1 cellular context compared by ENCODE assay signal in the genomic region with DNA sequence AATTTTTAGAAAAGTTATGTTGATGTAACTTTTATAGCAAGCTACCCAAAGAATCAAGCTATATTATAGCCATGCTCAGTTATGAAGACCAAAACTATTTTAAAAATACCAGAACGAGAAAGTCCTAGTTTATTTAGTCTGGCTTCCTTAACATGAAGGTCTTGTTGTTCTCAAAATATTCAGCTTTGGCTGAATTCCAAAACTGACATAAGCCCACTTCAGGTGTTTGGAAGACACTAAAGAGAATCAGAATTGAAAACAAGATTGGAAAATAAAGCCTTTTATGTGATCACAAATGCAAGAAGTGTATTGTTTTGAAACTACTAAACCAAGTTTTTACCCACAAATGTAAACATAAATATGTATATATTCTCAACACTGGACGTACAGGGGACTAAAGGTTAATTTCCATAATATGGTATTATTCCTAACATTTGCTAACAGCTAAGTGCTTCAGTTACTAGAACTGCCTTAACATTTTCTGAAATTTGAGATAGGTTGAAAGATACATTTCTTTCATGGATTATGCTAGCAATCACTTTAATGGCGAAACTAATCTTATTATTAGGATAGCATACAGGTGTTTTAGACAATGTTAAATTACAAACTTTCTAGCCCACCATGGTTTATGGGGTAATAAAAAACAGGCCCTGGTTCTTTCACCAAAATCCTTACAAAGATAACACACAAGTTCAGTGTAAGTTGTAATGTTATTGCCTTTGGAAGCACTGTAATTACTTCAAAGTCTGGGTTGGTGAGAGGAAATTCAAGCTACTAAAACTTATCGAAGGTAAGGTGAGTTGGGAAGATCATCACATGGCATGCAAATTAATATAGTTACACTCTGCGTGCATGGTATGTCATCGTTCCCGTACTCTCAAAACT.
TF ChIP-seq lines count a peak whose summit lies in the region.

No MANE protein-coding gene starts in this region.

TF ChIP-seq in K562, 482 proteins besides CTCF, POLR2A, EP300 and RAD21 (continued from another document and continues in another):
- TF ChIP-seq MECOM (CRISPR knock-in tag; IDR thresholded peaks at IDR 0.05) (no peak), PHB (CRISPR knock-in tag; IDR thresholded peaks at IDR 0.05) (no peak), ZNF354B (CRISPR knock-in tag; IDR thresholded peaks at IDR 0.05) (no peak), NRF1 (conservative IDR thresholded peaks at IDR 0.05 in 1 of 2, IDR thresholded peaks at IDR 0.05 in 1 of 2) (no peak), TCF3 (CRISPR knock-in tag; IDR thresholded peaks at IDR 0.05) (no peak), GABPB1 (CRISPR knock-in tag; IDR thresholded peaks at IDR 0.05) (no peak; the same call in 1 of the 2 replicates), STAT5B (CRISPR knock-in tag; IDR thresholded peaks at IDR 0.05) (no peak), SP1 (CRISPR knock-in tag; IDR thresholded peaks at IDR 0.05) (0 out of 2 replicates have a peak, but pooled peaks have one; percentile 20), NFIC (IDR thresholded peaks at IDR 0.05) (peak; percentile 75), FOXA3 (CRISPR knock-in tag; conservative IDR thresholded peaks at IDR 0.05 in 1 of 2, IDR thresholded peaks at IDR 0.05 in 1 of 2) (0 out of 4 replicates have a peak, but pooled peaks of 1 of the 2 experiments have one; percentile 28), IRF2 (CRISPR knock-in tag; IDR thresholded peaks at IDR 0.05) (no peak), CBFA2T2 (conservative IDR thresholded peaks at IDR 0.05) (no peak), POLR2H (tag; IDR thresholded peaks at IDR 0.05; ENCODE audit: low read depth) (0 out of 2 replicates have a peak, but pooled peaks have one; percentile 65), STAG1 (CRISPR knock-in tag; IDR thresholded peaks at IDR 0.05; ENCODE audit: borderline replicate concordance) (no peak), FOXP1 (CRISPR knock-in tag; IDR thresholded peaks at IDR 0.05) (no peak)
- TF ChIP-seq, protein P1, sequence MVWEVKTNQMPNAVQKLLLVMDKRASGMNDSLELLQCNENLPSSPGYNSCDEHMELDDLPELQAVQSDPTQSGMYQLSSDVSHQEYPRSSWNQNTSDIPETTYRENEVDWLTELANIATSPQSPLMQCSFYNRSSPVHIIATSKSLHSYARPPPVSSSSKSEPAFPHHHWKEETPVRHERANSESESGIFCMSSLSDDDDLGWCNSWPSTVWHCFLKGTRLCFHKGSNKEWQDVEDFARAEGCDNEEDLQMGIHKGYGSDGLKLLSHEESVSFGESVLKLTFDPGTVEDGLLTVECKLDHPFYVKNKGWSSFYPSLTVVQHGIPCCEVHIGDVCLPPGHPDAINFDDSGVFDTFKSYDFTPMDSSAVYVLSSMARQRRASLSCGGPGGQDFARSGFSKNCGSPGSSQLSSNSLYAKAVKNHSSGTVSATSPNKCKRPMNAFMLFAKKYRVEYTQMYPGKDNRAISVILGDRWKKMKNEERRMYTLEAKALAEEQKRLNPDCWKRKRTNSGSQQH (CRISPR knock-in tag; IDR thresholded peaks at IDR 0.05) = no peak
- TF ChIP-seq, protein P2, sequence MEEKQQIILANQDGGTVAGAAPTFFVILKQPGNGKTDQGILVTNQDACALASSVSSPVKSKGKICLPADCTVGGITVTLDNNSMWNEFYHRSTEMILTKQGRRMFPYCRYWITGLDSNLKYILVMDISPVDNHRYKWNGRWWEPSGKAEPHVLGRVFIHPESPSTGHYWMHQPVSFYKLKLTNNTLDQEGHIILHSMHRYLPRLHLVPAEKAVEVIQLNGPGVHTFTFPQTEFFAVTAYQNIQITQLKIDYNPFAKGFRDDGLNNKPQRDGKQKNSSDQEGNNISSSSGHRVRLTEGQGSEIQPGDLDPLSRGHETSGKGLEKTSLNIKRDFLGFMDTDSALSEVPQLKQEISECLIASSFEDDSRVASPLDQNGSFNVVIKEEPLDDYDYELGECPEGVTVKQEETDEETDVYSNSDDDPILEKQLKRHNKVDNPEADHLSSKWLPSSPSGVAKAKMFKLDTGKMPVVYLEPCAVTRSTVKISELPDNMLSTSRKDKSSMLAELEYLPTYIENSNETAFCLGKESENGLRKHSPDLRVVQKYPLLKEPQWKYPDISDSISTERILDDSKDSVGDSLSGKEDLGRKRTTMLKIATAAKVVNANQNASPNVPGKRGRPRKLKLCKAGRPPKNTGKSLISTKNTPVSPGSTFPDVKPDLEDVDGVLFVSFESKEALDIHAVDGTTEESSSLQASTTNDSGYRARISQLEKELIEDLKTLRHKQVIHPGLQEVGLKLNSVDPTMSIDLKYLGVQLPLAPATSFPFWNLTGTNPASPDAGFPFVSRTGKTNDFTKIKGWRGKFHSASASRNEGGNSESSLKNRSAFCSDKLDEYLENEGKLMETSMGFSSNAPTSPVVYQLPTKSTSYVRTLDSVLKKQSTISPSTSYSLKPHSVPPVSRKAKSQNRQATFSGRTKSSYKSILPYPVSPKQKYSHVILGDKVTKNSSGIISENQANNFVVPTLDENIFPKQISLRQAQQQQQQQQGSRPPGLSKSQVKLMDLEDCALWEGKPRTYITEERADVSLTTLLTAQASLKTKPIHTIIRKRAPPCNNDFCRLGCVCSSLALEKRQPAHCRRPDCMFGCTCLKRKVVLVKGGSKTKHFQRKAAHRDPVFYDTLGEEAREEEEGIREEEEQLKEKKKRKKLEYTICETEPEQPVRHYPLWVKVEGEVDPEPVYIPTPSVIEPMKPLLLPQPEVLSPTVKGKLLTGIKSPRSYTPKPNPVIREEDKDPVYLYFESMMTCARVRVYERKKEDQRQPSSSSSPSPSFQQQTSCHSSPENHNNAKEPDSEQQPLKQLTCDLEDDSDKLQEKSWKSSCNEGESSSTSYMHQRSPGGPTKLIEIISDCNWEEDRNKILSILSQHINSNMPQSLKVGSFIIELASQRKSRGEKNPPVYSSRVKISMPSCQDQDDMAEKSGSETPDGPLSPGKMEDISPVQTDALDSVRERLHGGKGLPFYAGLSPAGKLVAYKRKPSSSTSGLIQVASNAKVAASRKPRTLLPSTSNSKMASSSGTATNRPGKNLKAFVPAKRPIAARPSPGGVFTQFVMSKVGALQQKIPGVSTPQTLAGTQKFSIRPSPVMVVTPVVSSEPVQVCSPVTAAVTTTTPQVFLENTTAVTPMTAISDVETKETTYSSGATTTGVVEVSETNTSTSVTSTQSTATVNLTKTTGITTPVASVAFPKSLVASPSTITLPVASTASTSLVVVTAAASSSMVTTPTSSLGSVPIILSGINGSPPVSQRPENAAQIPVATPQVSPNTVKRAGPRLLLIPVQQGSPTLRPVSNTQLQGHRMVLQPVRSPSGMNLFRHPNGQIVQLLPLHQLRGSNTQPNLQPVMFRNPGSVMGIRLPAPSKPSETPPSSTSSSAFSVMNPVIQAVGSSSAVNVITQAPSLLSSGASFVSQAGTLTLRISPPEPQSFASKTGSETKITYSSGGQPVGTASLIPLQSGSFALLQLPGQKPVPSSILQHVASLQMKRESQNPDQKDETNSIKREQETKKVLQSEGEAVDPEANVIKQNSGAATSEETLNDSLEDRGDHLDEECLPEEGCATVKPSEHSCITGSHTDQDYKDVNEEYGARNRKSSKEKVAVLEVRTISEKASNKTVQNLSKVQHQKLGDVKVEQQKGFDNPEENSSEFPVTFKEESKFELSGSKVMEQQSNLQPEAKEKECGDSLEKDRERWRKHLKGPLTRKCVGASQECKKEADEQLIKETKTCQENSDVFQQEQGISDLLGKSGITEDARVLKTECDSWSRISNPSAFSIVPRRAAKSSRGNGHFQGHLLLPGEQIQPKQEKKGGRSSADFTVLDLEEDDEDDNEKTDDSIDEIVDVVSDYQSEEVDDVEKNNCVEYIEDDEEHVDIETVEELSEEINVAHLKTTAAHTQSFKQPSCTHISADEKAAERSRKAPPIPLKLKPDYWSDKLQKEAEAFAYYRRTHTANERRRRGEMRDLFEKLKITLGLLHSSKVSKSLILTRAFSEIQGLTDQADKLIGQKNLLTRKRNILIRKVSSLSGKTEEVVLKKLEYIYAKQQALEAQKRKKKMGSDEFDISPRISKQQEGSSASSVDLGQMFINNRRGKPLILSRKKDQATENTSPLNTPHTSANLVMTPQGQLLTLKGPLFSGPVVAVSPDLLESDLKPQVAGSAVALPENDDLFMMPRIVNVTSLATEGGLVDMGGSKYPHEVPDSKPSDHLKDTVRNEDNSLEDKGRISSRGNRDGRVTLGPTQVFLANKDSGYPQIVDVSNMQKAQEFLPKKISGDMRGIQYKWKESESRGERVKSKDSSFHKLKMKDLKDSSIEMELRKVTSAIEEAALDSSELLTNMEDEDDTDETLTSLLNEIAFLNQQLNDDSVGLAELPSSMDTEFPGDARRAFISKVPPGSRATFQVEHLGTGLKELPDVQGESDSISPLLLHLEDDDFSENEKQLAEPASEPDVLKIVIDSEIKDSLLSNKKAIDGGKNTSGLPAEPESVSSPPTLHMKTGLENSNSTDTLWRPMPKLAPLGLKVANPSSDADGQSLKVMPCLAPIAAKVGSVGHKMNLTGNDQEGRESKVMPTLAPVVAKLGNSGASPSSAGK (IDR thresholded peaks at IDR 0.05) = no peak
- TF ChIP-seq, protein P3, sequence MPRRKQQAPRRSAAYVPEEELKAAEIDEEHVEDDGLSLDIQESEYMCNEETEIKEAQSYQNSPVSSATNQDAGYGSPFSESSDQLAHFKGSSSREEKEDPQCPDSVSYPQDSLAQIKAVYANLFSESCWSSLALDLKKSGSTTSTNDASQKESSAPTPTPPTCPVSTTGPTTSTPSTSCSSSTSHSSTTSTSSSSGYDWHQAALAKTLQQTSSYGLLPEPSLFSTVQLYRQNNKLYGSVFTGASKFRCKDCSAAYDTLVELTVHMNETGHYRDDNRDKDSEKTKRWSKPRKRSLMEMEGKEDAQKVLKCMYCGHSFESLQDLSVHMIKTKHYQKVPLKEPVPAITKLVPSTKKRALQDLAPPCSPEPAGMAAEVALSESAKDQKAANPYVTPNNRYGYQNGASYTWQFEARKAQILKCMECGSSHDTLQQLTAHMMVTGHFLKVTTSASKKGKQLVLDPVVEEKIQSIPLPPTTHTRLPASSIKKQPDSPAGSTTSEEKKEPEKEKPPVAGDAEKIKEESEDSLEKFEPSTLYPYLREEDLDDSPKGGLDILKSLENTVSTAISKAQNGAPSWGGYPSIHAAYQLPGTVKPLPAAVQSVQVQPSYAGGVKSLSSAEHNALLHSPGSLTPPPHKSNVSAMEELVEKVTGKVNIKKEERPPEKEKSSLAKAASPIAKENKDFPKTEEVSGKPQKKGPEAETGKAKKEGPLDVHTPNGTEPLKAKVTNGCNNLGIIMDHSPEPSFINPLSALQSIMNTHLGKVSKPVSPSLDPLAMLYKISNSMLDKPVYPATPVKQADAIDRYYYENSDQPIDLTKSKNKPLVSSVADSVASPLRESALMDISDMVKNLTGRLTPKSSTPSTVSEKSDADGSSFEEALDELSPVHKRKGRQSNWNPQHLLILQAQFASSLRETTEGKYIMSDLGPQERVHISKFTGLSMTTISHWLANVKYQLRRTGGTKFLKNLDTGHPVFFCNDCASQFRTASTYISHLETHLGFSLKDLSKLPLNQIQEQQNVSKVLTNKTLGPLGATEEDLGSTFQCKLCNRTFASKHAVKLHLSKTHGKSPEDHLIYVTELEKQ (CRISPR knock-in tag; IDR thresholded peaks at IDR 0.05) = no peak
- TF ChIP-seq, protein P4, sequence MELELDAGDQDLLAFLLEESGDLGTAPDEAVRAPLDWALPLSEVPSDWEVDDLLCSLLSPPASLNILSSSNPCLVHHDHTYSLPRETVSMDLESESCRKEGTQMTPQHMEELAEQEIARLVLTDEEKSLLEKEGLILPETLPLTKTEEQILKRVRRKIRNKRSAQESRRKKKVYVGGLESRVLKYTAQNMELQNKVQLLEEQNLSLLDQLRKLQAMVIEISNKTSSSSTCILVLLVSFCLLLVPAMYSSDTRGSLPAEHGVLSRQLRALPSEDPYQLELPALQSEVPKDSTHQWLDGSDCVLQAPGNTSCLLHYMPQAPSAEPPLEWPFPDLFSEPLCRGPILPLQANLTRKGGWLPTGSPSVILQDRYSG (tag; conservative IDR thresholded peaks at IDR 0.05; ENCODE audit: low read depth) = no peak
- TF ChIP-seq, protein P5, sequence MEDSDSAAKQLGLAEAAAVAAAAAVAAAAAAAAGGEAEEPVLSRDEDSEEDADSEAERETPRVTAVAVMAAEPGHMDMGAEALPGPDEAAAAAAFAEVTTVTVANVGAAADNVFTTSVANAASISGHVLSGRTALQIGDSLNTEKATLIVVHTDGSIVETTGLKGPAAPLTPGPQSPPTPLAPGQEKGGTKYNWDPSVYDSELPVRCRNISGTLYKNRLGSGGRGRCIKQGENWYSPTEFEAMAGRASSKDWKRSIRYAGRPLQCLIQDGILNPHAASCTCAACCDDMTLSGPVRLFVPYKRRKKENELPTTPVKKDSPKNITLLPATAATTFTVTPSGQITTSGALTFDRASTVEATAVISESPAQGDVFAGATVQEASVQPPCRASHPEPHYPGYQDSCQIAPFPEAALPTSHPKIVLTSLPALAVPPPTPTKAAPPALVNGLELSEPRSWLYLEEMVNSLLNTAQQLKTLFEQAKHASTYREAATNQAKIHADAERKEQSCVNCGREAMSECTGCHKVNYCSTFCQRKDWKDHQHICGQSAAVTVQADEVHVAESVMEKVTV (CRISPR knock-in tag; IDR thresholded peaks at IDR 0.05) = 0 out of 2 replicates have a peak, but pooled peaks have one; percentile 21
